ENCODE assay signal across 13 cellular contexts in genomic region chr7:149885191-149886017, GRCh38. TPM values are rescaled to one million over a fixed set of nuclear protein-coding genes. Genes with fewer than 3 reads are reported as not detected.
A peak's percentile ranks its signal among the peaks of the same experiment; 100 is the strongest.
DNase-seq lines count a peak whose midpoint lies in the region; FAIRE-seq and TF ChIP-seq lines count a peak whose summit lies in the region.
"Had no signal": no experiment of that assay in that cellular context is flagged by ENCODE, and none has a peak within 500 bp of the region (broad histone marks: within the 10 kb centered on the region; RNA-seq: fewer than 3 reads in every experiment).

No MANE protein-coding gene starts in this region.

- CTCF ChIA-PET in GM10248 (lab: Yijun Ruan, JAX): interaction anchor here (0.9 to 1.4 kb wide), 2 partner anchors 17 to 1254 kb away, joined by 3 to 4 read pairs; no protein-coding TSS in a partner anchor

- H3K9me3 Mint-ChIP-seq in astrocyte (ENCODE audit: unreplicated experiment): no peaks in the 10 kb centered on the region
- no peaks in the 10 kb centered on the region for H3K9me3 Mint-ChIP-seq in progenitor cell of endocrine pancreas (ENCODE audit: low read depth)
- H3K9me3 Mint-ChIP-seq: activated naive CD4-positive, alpha-beta T cell treated with anti-CD3 and anti-CD28 coated beads, Interleukin-2, amount 50 U/mL, for 24 hours had no signal

- TF ChIP-seq CTCF in astrocyte (IDR thresholded peaks at IDR 0.05; ENCODE audit: insufficient read depth, low read depth, low read length) (no peak), progenitor cell of endocrine pancreas (IDR thresholded peaks at IDR 0.05; ENCODE audit: unreplicated experiment) (no peak), GM10248 (IDR thresholded peaks at IDR 0.05; ENCODE audit: control extremely low read depth, extremely low read depth, low read depth, missing control alignments) (no peak)

- H3K4me3 ChIP-seq in HUES48 (ENCODE audit: low read depth, low read length) (peak overlapping the region; percentile 10; the same call in 1 of the 2 replicates), astrocyte (ENCODE audit: insufficient read depth, low read depth, low read length) (no peak overlapping the region)
- H3K4me3 ChIP-seq: SK-N-MC had no signal

- H3K36me3 Mint-ChIP-seq in astrocyte (ENCODE audit: low read depth, unreplicated experiment): no peaks in the 10 kb centered on the region
- no peaks in the 10 kb centered on the region for H3K36me3 Mint-ChIP-seq in progenitor cell of endocrine pancreas (ENCODE audit: insufficient read depth)

- no peaks in the 10 kb centered on the region for H3K79me2 ChIP-seq in astrocyte (ENCODE audit: insufficient read depth, low read length)

- H3K27me3 Mint-ChIP-seq in astrocyte (ENCODE audit: low read depth, unreplicated experiment) (peaks cover 5% of the 10 kb centered on the region), progenitor cell of endocrine pancreas (no peaks in the 10 kb centered on the region)
- H3K27me3 Mint-ChIP-seq: activated naive CD4-positive, alpha-beta T cell treated with anti-CD3 and anti-CD28 coated beads, Interleukin-2, amount 50 U/mL, for 24 hours; CD4-positive, CD25-positive, alpha-beta regulatory T cell had no signal

- peak overlapping the region; percentile 47 for H3K27ac Mint-ChIP-seq in astrocyte (ENCODE audit: unreplicated experiment)
- peak overlapping the region; percentile 92 for H3K27ac Mint-ChIP-seq in progenitor cell of endocrine pancreas
- H3K27ac Mint-ChIP-seq: activated naive CD4-positive, alpha-beta T cell treated with anti-CD3 and anti-CD28 coated beads, Interleukin-2, amount 50 U/mL, for 24 hours had no signal

- DNase-seq in astrocyte (ENCODE audit: low read depth) (no peak), iris pigment epithelial cell (ENCODE audit: low read depth) (peak; percentile 14), progenitor cell of endocrine pancreas (ENCODE audit: low spot score, unreplicated experiment) (no peak), DMS114 treated with DMSO at 0.1 percent for 48 hours (lab: John Stamatoyannopoulos, UW; ENCODE audit: unreplicated experiment) (no peak), SIG-M5 (lab: John Stamatoyannopoulos, UW) (no peak), GM10248 (ENCODE audit: extremely low spot score) (no peak)
- DNase-seq: CD4-positive, CD25-positive, alpha-beta regulatory T cell; HCEC 1CT; WERI-Rb-1 had no signal

- H3K9ac ChIP-seq in HUES48 (ENCODE audit: low read depth, low read length) (peak overlapping the region; percentile 26), astrocyte (ENCODE audit: low read length) (no peak overlapping the region)

- peaks cover 15% of the 10 kb centered on the region for H3K4me1 ChIP-seq in HUES48 (ENCODE audit: control insufficient read depth, insufficient read depth, low read length)
- H3K4me1 ChIP-seq in astrocyte (ENCODE audit: insufficient read depth, low read length): peaks cover 3% of the 10 kb centered on the region

- H3K4me3 Mint-ChIP-seq in astrocyte (ENCODE audit: unreplicated experiment) (no peak overlapping the region), progenitor cell of endocrine pancreas (ENCODE audit: low read depth) (no peak overlapping the region)
- H3K4me3 Mint-ChIP-seq: activated naive CD4-positive, alpha-beta T cell treated with anti-CD3 and anti-CD28 coated beads, Interleukin-2, amount 50 U/mL, for 24 hours; CD4-positive, CD25-positive, alpha-beta regulatory T cell had no signal

- H3K27ac ChIP-seq in HUES48 (ENCODE audit: low read depth, low read length) (peak overlapping the region; percentile 56), astrocyte (ENCODE audit: low read depth, low read length) (no peak overlapping the region)
- H3K27ac ChIP-seq: SK-N-MC, WERI-Rb-1 had no signal

- no peak overlapping the region for H3K4me2 ChIP-seq in astrocyte (ENCODE audit: low read length)

- H3K36me3 ChIP-seq in HUES48 (ENCODE audit: control insufficient read depth, insufficient read depth, low read length) (no peaks in the 10 kb centered on the region), astrocyte (ENCODE audit: insufficient read depth, low read length) (no peaks in the 10 kb centered on the region)

- H3K27me3 ChIP-seq in HUES48 (ENCODE audit: control insufficient read depth, insufficient read depth, low read length) (no peaks in the 10 kb centered on the region; the same call in 1 of the 2 replicates), astrocyte (ENCODE audit: insufficient read depth, low read length) (no peaks in the 10 kb centered on the region)

- H2AFZ ChIP-seq in astrocyte (ENCODE audit: low read depth, low read length): no peak overlapping the region

- POLR2A ChIA-PET in GM10248 (lab: Yijun Ruan, JAX): no interaction called here

- no peak for FAIRE-seq in astrocyte (lab: Jason Lieb, UNC)
- FAIRE-seq: HTR-8/SVneo had no signal

- H3K9me3 ChIP-seq in HUES48 (ENCODE audit: control insufficient read depth, insufficient read depth, low read length): no peaks in the 10 kb centered on the region
- no peaks in the 10 kb centered on the region for H3K9me3 ChIP-seq in astrocyte (ENCODE audit: insufficient read depth, low read depth, low read length)

- H3K4me1 Mint-ChIP-seq in astrocyte (ENCODE audit: low read depth, unreplicated experiment) (peaks cover 6% of the 10 kb centered on the region), progenitor cell of endocrine pancreas (ENCODE audit: low read depth) (peaks cover 25% of the 10 kb centered on the region)

- no peaks in the 10 kb centered on the region for H4K20me1 ChIP-seq in astrocyte (ENCODE audit: insufficient read depth, low read length)

RNA-seq across cellular contexts. Expression of gene ATP6V0E2, which starts 11.6 kb away (rescaled TPM):
- total RNA-seq in astrocyte (14.2 and 16.0 TPM in 2 replicates), progenitor cell of endocrine pancreas (49.4 and 50.8 TPM in 2 replicates)

RNA-seq across cellular contexts. Expression of gene ZNF862, which starts 47.2 kb away (rescaled TPM):
- total RNA-seq in astrocyte (11.0 and 13.2 TPM in 2 replicates), progenitor cell of endocrine pancreas (19.5 and 22.8 TPM in 2 replicates)
